ENCODE assay signal across 1 cellular context in genomic region chr16:85077039-85077438, GRCh38.
TF ChIP-seq lines count a peak whose summit lies in the region.

No MANE protein-coding gene starts in this region.

TF ChIP-seq in HepG2, 621 proteins besides CTCF, POLR2A, EP300 and RAD21:
- TF ChIP-seq ZNF605 (CRISPR knock-in tag; IDR thresholded peaks at IDR 0.05) (no peak), PATZ1 (CRISPR knock-in tag; IDR thresholded peaks at IDR 0.05) (peak; percentile 40; the same call in 1 of the 2 replicates), RXRB (CRISPR knock-in tag; IDR thresholded peaks at IDR 0.05; ENCODE audit: borderline replicate concordance) (no peak), AGO1 (IDR thresholded peaks at IDR 0.05; ENCODE audit: low read depth, low read length, poor library complexity, severe bottlenecking) (peak; percentile 29)
